Comparison of ENCODE assay signal across 8 cellular contexts in genomic region chr2:55280851-55281546, GRCh38. TPM values are rescaled to one million over a fixed set of nuclear protein-coding genes. Genes with fewer than 3 reads are reported as not detected.
DNase-seq lines count a peak whose midpoint lies in the region; ATAC-seq, FAIRE-seq and TF ChIP-seq lines count a peak whose summit lies in the region.
"Not testable (repeated sequence)": the region's sequence is repeated elsewhere in the genome, so short reads cannot be mapped to it uniquely, and the experiment has no call there.

No MANE protein-coding gene starts in this region.

- H2BK15ac ChIP-seq in H1 (ENCODE audit: low read length), result not testable (repeated sequence)

- H2AK5ac ChIP-seq in H1 (ENCODE audit: low read depth, low read length), result not testable (repeated sequence)

- not testable (repeated sequence) for H3K23me2 ChIP-seq in H1 (ENCODE audit: low read depth, low read length)

- POLR2A ChIA-PET in Caco-2 (lab: Charles Lee), result interaction anchor here (0.8 kb wide), 1 partner anchor 239 kb away, joined by 4 read pairs; the partner anchor contains the start of gene CFAP36
- POLR2A ChIA-PET in WTC11 (lab: Charles Lee), result not testable (repeated sequence)
- POLR2A ChIA-PET in H1 (lab: Charles Lee; ENCODE audit: partially characterized antibody), result interaction anchor here (0.6 to 2.0 kb wide), 9 partner anchors 11 to 336 kb away, joined by 3 to 8 read pairs (median 4); partner anchors contain the start of genes CLHC1, MTIF2 and RPS27A
- POLR2A ChIA-PET in HepG2 (lab: Yijun Ruan, JAX), result interaction anchor here (0.9 to 2.2 kb wide), 6 partner anchors 11 to 238 kb away, joined by 3 to 11 read pairs (median 7); partner anchors contain the start of genes CFAP36, MTIF2, RPS27A and RTN4

- not testable (repeated sequence) for H2BK5ac ChIP-seq in H1 (ENCODE audit: low read depth, low read length)

- peak overlapping the region; percentile 50 for H3K4me3 Mint-ChIP-seq in Caco-2 (ENCODE audit: unreplicated experiment)
- H3K4me3 Mint-ChIP-seq in WTC11, result peak overlapping the region; percentile 57
- peak overlapping the region; percentile 62 for H3K4me3 Mint-ChIP-seq in activated naive CD8-positive, alpha-beta T cell
- H3K4me3 Mint-ChIP-seq in progenitor cell of endocrine pancreas (ENCODE audit: low read depth), result peak overlapping the region; percentile 55
- peak overlapping the region; percentile 71 for H3K4me3 Mint-ChIP-seq in type B pancreatic cell

- not testable (repeated sequence) for H3K14ac ChIP-seq in H1 (ENCODE audit: insufficient read length)

- H4K20me1 ChIP-seq in Karpas-422 (ENCODE audit: insufficient read depth, low read depth, low read length); H1 (replicated peaks in 1 of 2; ENCODE audit: control insufficient read depth in 1 of 2, insufficient read depth in 2 of 2, low read length in 2 of 2); HepG2 (ENCODE audit: insufficient read depth, low read length): not testable (repeated sequence)

- H3K27ac ChIP-seq in Karpas-422 (ENCODE audit: low read length); HepG2 (ENCODE audit: extremely low read length, insufficient read depth, low read length): not testable (repeated sequence)
- peak overlapping the region; percentile 74; the same call in 1 of the 2 replicates for H3K27ac ChIP-seq in H1 (ENCODE audit: low read depth, low read length)

- peaks cover 12% of the 10 kb centered on the region for H3K79me2 ChIP-seq in Karpas-422 (ENCODE audit: low read length)
- H3K79me2 ChIP-seq in H1 (ENCODE audit: control insufficient read depth in 1 of 2, insufficient read depth in 2 of 2, low read length in 2 of 2); HepG2 (ENCODE audit: insufficient read depth, low read length): not testable (repeated sequence)

- TSS peak; percentile 81 for BruUV-seq in Caco-2 (replicated peaks; lab: Mats Ljungman, UMichigan)
- BruUV-seq in HepG2 (replicated peaks; lab: Mats Ljungman, UMichigan), result TSS peak; percentile 69

- not testable (repeated sequence) for H3K4me3 ChIP-seq in Caco-2 (ENCODE audit: low read depth, low read length); HepG2 (replicated peaks in 1 of 3; ENCODE audit: insufficient read depth in 1 of 3, low read depth in 2 of 3, low read length in 3 of 3)
- H3K4me3 ChIP-seq in Karpas-422 (ENCODE audit: low read length) (peak overlapping the region; percentile 94; the same call in 1 of the 2 replicates), H1 (ENCODE audit: extremely low read depth in 1 of 4, insufficient read depth in 2 of 4, low read depth in 3 of 4, low read length in 4 of 4) (peak overlapping the region in 1 of 4 experiments; percentile 70; a peak in 1 of 8 replicates)

- H2BK12ac ChIP-seq in H1 (ENCODE audit: low read depth, low read length), result not testable (repeated sequence)

- H3K4ac ChIP-seq in H1 (replicated peaks; ENCODE audit: insufficient read length, low read depth, low read length), result not testable (repeated sequence)

- H3K27me3 Mint-ChIP-seq in Caco-2 (ENCODE audit: insufficient read depth, unreplicated experiment); WTC11 (ENCODE audit: low read depth); activated naive CD8-positive, alpha-beta T cell; progenitor cell of endocrine pancreas: not testable (repeated sequence)
- H3K27me3 Mint-ChIP-seq in type B pancreatic cell, result peaks cover 24% of the 10 kb centered on the region

- intact Hi-C loops in Caco-2 (cut with micrococcal nuclease; ENCODE audit: unreplicated experiment), result loop anchor here (5.0 kb wide), 3 partner anchors 49 to 151 kb away; partner anchors contain the start of genes CCDC88A, CLHC1 and RPS27A
- intact Hi-C loops in HepG2 (cut with micrococcal nuclease; ENCODE audit: unreplicated experiment), result loop anchor here (5.0 to 10.0 kb wide), 2 partner anchors 136 to 234 kb away; partner anchors contain the start of genes CCDC88A and CFAP36

- CTCF ChIA-PET in Caco-2 (lab: Charles Lee); WTC11 (lab: Charles Lee); HepG2 (lab: Yijun Ruan, JAX; ENCODE audit: low intra/inter-chr PET ratio, low total read pairs): not testable (repeated sequence)
- CTCF ChIA-PET in H1 (lab: Charles Lee; ENCODE audit: partially characterized antibody), result interaction anchor here (1.4 kb wide), 1 partner anchor 113 kb away, joined by 3 read pairs; no protein-coding TSS in a partner anchor

- H2BK120ac ChIP-seq in H1 (replicated peaks; ENCODE audit: low read depth, low read length), result not testable (repeated sequence)

- H3K4me2 ChIP-seq in Karpas-422 (ENCODE audit: low read depth, low read length, poor library complexity, severe bottlenecking), result peak overlapping the region; percentile 98
- peak overlapping the region in 1 of 2 experiments; percentile 61; a peak in 2 of 4 replicates for H3K4me2 ChIP-seq in H1 (ENCODE audit: insufficient read depth in 1 of 2, low read depth in 2 of 2, low read length in 2 of 2)
- not testable (repeated sequence) for H3K4me2 ChIP-seq in HepG2 (ENCODE audit: low read depth, low read length)

- H4K91ac ChIP-seq in H1 (replicated peaks; ENCODE audit: insufficient read length, low read length), result not testable (repeated sequence)

- not testable (repeated sequence) for H3K79me1 ChIP-seq in H1 (ENCODE audit: low read depth, low read length)

- H3K18ac ChIP-seq in H1 (ENCODE audit: extremely low read depth, low read length), result not testable (repeated sequence)

- not testable (repeated sequence) for H3K9me2 ChIP-seq in Karpas-422 (replicated peaks; ENCODE audit: insufficient read depth, low read length)

- not testable (repeated sequence) for H2AFZ ChIP-seq in Karpas-422 (ENCODE audit: low read length); H1 (ENCODE audit: low read length); HepG2 (ENCODE audit: low read length)

- H4K5ac ChIP-seq in H1 (ENCODE audit: insufficient read length, low read depth, low read length), result not testable (repeated sequence)

- TF ChIP-seq EP300 in H1 (IDR thresholded peaks at IDR 0.05; ENCODE audit: borderline replicate concordance in 1 of 2, low read depth in 2 of 2, low read length in 2 of 2); HepG2 (IDR thresholded peaks at IDR 0.05; ENCODE audit: low read depth in 2 of 2, low read length in 2 of 2); HepG2 (CRISPR knock-in tag; IDR thresholded peaks at IDR 0.05; ENCODE audit: borderline replicate concordance): not testable (repeated sequence)

- DNase-seq in Caco-2; Karpas-422; WTC11 (ENCODE audit: low spot score); H1 (ENCODE audit: low read depth in 1 of 2, low spot score in 2 of 2); HepG2 (ENCODE audit: low spot score); progenitor cell of endocrine pancreas (ENCODE audit: low spot score, unreplicated experiment); type B pancreatic cell (ENCODE audit: extremely low spot score, unreplicated experiment): not testable (repeated sequence)

- peaks cover 12% of the 10 kb centered on the region for H3K36me3 Mint-ChIP-seq in Caco-2 (ENCODE audit: insufficient read depth, unreplicated experiment)
- H3K36me3 Mint-ChIP-seq in WTC11; activated naive CD8-positive, alpha-beta T cell; progenitor cell of endocrine pancreas (ENCODE audit: insufficient read depth); type B pancreatic cell: not testable (repeated sequence)

- TF ChIP-seq CTCF in Caco-2 (IDR thresholded peaks at IDR 0.05; ENCODE audit: insufficient read depth in 1 of 2, low read depth in 1 of 2, low read length in 1 of 2, severe bottlenecking in 1 of 2, unreplicated experiment in 1 of 2); WTC11 (IDR thresholded peaks at IDR 0.05); H1 (IDR thresholded peaks at IDR 0.05; ENCODE audit: control extremely low read depth in 1 of 3, insufficient read depth in 1 of 3, low read depth in 1 of 3, low read length in 3 of 3); HepG2 (CRISPR knock-in tag; IDR thresholded peaks at IDR 0.05); progenitor cell of endocrine pancreas (IDR thresholded peaks at IDR 0.05; ENCODE audit: unreplicated experiment); type B pancreatic cell (conservative IDR thresholded peaks at IDR 0.05): not testable (repeated sequence)

- FAIRE-seq in H1 (lab: Jason Lieb, UNC); HepG2 (lab: Jason Lieb, UNC): not testable (repeated sequence)

- H4K8ac ChIP-seq in H1 (ENCODE audit: extremely low read depth, insufficient read depth, low read length), result not testable (repeated sequence)

- H3K27ac Mint-ChIP-seq in Caco-2 (ENCODE audit: unreplicated experiment), result peak overlapping the region; percentile 90
- H3K27ac Mint-ChIP-seq in WTC11, result peak overlapping the region; percentile 98
- H3K27ac Mint-ChIP-seq in activated naive CD8-positive, alpha-beta T cell, result peak overlapping the region; percentile 80
- peak overlapping the region; percentile 71 for H3K27ac Mint-ChIP-seq in progenitor cell of endocrine pancreas
- H3K27ac Mint-ChIP-seq in type B pancreatic cell, result peak overlapping the region; percentile 50

- ATAC-seq in WTC11, HepG2: not testable (repeated sequence)

- not testable (repeated sequence) for H2BK20ac ChIP-seq in H1 (ENCODE audit: low read length)

- not testable (repeated sequence) for H3K23ac ChIP-seq in H1 (ENCODE audit: insufficient read length)

- in situ Hi-C loops in HepG2 (cut with HindIII; ENCODE audit: extremely low pct_ligation_motif_present, low pct_unique_long_range_greater_than_20kb), result not testable (repeated sequence)

- not testable (repeated sequence) for H3K9me3 ChIP-seq in Caco-2; Karpas-422 (ENCODE audit: low read length); H1 (ENCODE audit: insufficient read depth in 2 of 2, low read depth in 1 of 2, low read length in 1 of 2); HepG2 (ENCODE audit: low read length)

- H3K9ac ChIP-seq in Karpas-422 (ENCODE audit: low read length); H1 (replicated peaks in 1 of 4; ENCODE audit: extremely low read depth in 1 of 4, low read depth in 3 of 4, low read length in 3 of 4); HepG2 (ENCODE audit: insufficient read depth, low read depth, low read length): not testable (repeated sequence)

- not testable (repeated sequence) for H3K4me1 Mint-ChIP-seq in Caco-2 (ENCODE audit: low read depth, unreplicated experiment)
- H3K4me1 Mint-ChIP-seq in WTC11 (peaks cover 40% of the 10 kb centered on the region), progenitor cell of endocrine pancreas (ENCODE audit: low read depth) (peaks cover 22% of the 10 kb centered on the region), type B pancreatic cell (ENCODE audit: unreplicated experiment) (peaks cover 11% of the 10 kb centered on the region)
- H3K4me1 Mint-ChIP-seq in activated naive CD8-positive, alpha-beta T cell (ENCODE audit: low read depth), result peaks cover 27% of the 10 kb centered on the region

- H3K56ac ChIP-seq in H1 (replicated peaks; ENCODE audit: insufficient read length, low read depth, low read length), result not testable (repeated sequence)

- H3K36me3 ChIP-seq in Caco-2 (ENCODE audit: control insufficient read depth, insufficient read depth, low read length); Karpas-422 (ENCODE audit: insufficient read depth, low read length); H1 (ENCODE audit: control insufficient read depth in 2 of 4, insufficient read depth in 4 of 4, low read length in 3 of 4); HepG2 (replicated peaks in 1 of 2; ENCODE audit: control insufficient read depth in 1 of 2, insufficient read depth in 2 of 2, low read length in 2 of 2): not testable (repeated sequence)

- not testable (repeated sequence) for H3K9me3 Mint-ChIP-seq in Caco-2 (ENCODE audit: unreplicated experiment); WTC11; activated naive CD8-positive, alpha-beta T cell (ENCODE audit: low read depth); progenitor cell of endocrine pancreas (ENCODE audit: low read depth); type B pancreatic cell

- H3K27me3 ChIP-seq in Caco-2 (replicated peaks; ENCODE audit: control insufficient read depth, insufficient read depth, low read length); Karpas-422 (ENCODE audit: low read length); H1 (replicated peaks in 1 of 4; ENCODE audit: control insufficient read depth in 3 of 4, extremely low read depth in 1 of 4, insufficient read depth in 3 of 4, low read length in 3 of 4); HepG2 (ENCODE audit: control insufficient read depth in 1 of 2, insufficient read depth in 2 of 2, low read length in 2 of 2): not testable (repeated sequence)

- not testable (repeated sequence) for TF ChIP-seq RAD21 in H1 (IDR thresholded peaks at IDR 0.05 in 1 of 2, conservative IDR thresholded peaks at IDR 0.05 in 1 of 2; ENCODE audit: low read depth in 2 of 2, low read length in 2 of 2); HepG2 (CRISPR knock-in tag; IDR thresholded peaks at IDR 0.05)

- not testable (repeated sequence) for TF ChIP-seq POLR2A in H1 (IDR thresholded peaks at IDR 0.05; ENCODE audit: control extremely low read depth in 1 of 2, low read depth in 2 of 2, low read length in 2 of 2); HepG2 (IDR thresholded peaks at IDR 0.05; ENCODE audit: insufficient read depth in 1 of 2, low read depth in 2 of 2, low read length in 2 of 2)

- not testable (repeated sequence) for H3K4me1 ChIP-seq in Caco-2
- H3K4me1 ChIP-seq in Karpas-422 (ENCODE audit: low read length) (peaks cover 30% of the 10 kb centered on the region), H1 (replicated peaks in 1 of 4; ENCODE audit: control insufficient read depth in 3 of 4, insufficient read depth in 4 of 4, low read length in 3 of 4) (peaks cover 3 to 18% (median 5%) of the 10 kb centered on the region in 4 experiments; a peak in 5 of 7 replicates), HepG2 (ENCODE audit: insufficient read depth, low read length) (peaks cover 76% of the 10 kb centered on the region)

- WGBS in H1 (ENCODE audit: extremely low coverage in 1 of 2, insufficient coverage in 1 of 2, insufficient read length in 1 of 2, insufficient replicate concordance in 2 of 2, low coverage in 1 of 2, low lambda C conversion rate in 2 of 2, missing lambda C conversion rate in 1 of 2), 2 experiments, result 82% methylated on average over 5 of the region's 5 CpGs; no CpG with 5 or more reads in 1 of the 2 experiments
- WGBS in HepG2 (ENCODE audit: low lambda C conversion rate), result 94% methylated on average over 5 of the region's 5 CpGs

RNA-seq across cellular contexts. Expression of gene MTIF2, which starts 12.0 kb away (rescaled TPM):
- total RNA-seq in Caco-2 (2022), result 37.6 and 42.7 TPM in 2 replicates
- 34.7 and 43.2 TPM in 2 replicates for total RNA-seq in Karpas-422 (2014; rRNA removed; shearing (Covaris generic); ENCODE audit: low replicate concordance)
- 38.9 to 43.9 TPM (median 39.8 TPM) in 3 replicates for total RNA-seq in WTC11 (2021)
- 34.5 and 36.0 TPM in 2 replicates for total RNA-seq in H1 (2021; fragmentation: NEBNext Ultra II Directional; extraction: Animal tissue kit (Norgen Biotek cat#: 25700))
- polyA plus RNA-seq in H1 (2011; rRNA removed), result 8.2 and 11.0 TPM in 2 replicates
- polyA plus RNA-seq in H1 (2011; cell fraction: cytosol; rRNA removed), result 21.2 TPM
- polyA plus RNA-seq in H1 (2011; cell fraction: nucleus; rRNA removed), result 18.5 TPM
- polyA plus RNA-seq in H1 (2012, experiment 1 of 2), result 26.8 to 36.8 TPM (median 28.2 TPM) in 4 replicates
- polyA plus RNA-seq in H1 (2012, experiment 2 of 2), result 2.2 TPM
- 30.4 TPM for polyA plus RNA-seq in H1 (2013, experiment 1 of 2)
- polyA plus RNA-seq in H1 (2013, experiment 2 of 2), result 32.9 TPM
- 33.2 and 43.0 TPM in 2 replicates for polyA minus RNA-seq in H1 (2011; rRNA and poly(A)+ RNA removed)
- 17.9 TPM for polyA minus RNA-seq in H1 (2011; cell fraction: cytosol; rRNA and poly(A)+ RNA removed)
- polyA minus RNA-seq in H1 (2011; cell fraction: nucleus; rRNA and poly(A)+ RNA removed), result 46.1 TPM
- 92.1 and 118 TPM in 2 replicates for total RNA-seq in HepG2 (2016; rRNA removed; fragmentation: Illumina TruSeq; extraction: Trizol)
- total RNA-seq in HepG2 (2016; cell fraction: cytosol; rRNA removed; fragmentation: Illumina TruSeq; extraction: Trizol; ENCODE audit: low read depth), result 21.8 and 23.5 TPM in 2 replicates
- 93.6 and 122 TPM in 2 replicates for total RNA-seq in HepG2 (2016; cell fraction: insoluble cytoplasmic fraction; rRNA removed; fragmentation: Illumina TruSeq; extraction: Trizol)
- total RNA-seq in HepG2 (2016; cell fraction: membrane; rRNA removed; fragmentation: Illumina TruSeq; extraction: Trizol), result 55.0 and 56.5 TPM in 2 replicates
- 60.4 and 62.8 TPM in 2 replicates for total RNA-seq in HepG2 (2016; cell fraction: nucleus; rRNA removed; fragmentation: Illumina TruSeq; extraction: Trizol)
- 24.3 and 32.1 TPM in 2 replicates for polyA plus RNA-seq in HepG2 (2011; rRNA removed)
- polyA plus RNA-seq in HepG2 (2011; cell fraction: cytosol; rRNA removed), result 16.5 and 20.9 TPM in 2 replicates
- 32.9 and 33.4 TPM in 2 replicates for polyA plus RNA-seq in HepG2 (2011; cell fraction: nucleus; rRNA removed)
- 37.6 and 54.9 TPM in 2 replicates for polyA plus RNA-seq in HepG2 (2012)
- 9.6 TPM in 2 replicates for polyA plus RNA-seq in HepG2 (2016; cell fraction: cytosol; fragmentation: Illumina TruSeq; extraction: Trizol; ENCODE audit: low read depth)
- polyA plus RNA-seq in HepG2 (2016; cell fraction: insoluble cytoplasmic fraction; fragmentation: Illumina TruSeq; extraction: Trizol; ENCODE audit: low read depth), result 93.7 and 99.1 TPM in 2 replicates
- 24.8 and 29.0 TPM in 2 replicates for polyA plus RNA-seq in HepG2 (2016; cell fraction: membrane; fragmentation: Illumina TruSeq; extraction: Trizol; ENCODE audit: low read depth)
- polyA plus RNA-seq in HepG2 (2016; cell fraction: nucleus; fragmentation: Illumina TruSeq; extraction: Trizol; ENCODE audit: insufficient read depth, low read depth), result 77.0 and 78.6 TPM in 2 replicates
- 39.6 and 42.1 TPM in 2 replicates for polyA minus RNA-seq in HepG2 (2011; rRNA and poly(A)+ RNA removed; ENCODE audit: low replicate concordance)
- polyA minus RNA-seq in HepG2 (2011; cell fraction: cytosol; rRNA and poly(A)+ RNA removed), result 26.6 and 34.5 TPM in 2 replicates
- 75.2 and 79.7 TPM in 2 replicates for polyA minus RNA-seq in HepG2 (2011; cell fraction: nucleus; rRNA and poly(A)+ RNA removed)
- total RNA-seq in progenitor cell of endocrine pancreas, result 22.7 and 24.5 TPM in 2 replicates
- total RNA-seq in type B pancreatic cell (ENCODE audit: low replicate concordance), result 32.5 and 33.2 TPM in 2 replicates

RNA-seq across cellular contexts. Expression of gene RPS27A, which starts 48.5 kb away (rescaled TPM):
- total RNA-seq in Caco-2 (2022), result 1,305 and 1,418 TPM in 2 replicates
- 1,457 and 2,669 TPM in 2 replicates for total RNA-seq in Karpas-422 (2014; rRNA removed; shearing (Covaris generic); ENCODE audit: low replicate concordance)
- 1,384 to 1,430 TPM (median 1,424 TPM) in 3 replicates for total RNA-seq in WTC11 (2021)
- 1,427 and 1,431 TPM in 2 replicates for total RNA-seq in H1 (2021; fragmentation: NEBNext Ultra II Directional; extraction: Animal tissue kit (Norgen Biotek cat#: 25700))
- polyA plus RNA-seq in H1 (2011; rRNA removed), result 908 and 1,682 TPM in 2 replicates
- polyA plus RNA-seq in H1 (2011; cell fraction: cytosol; rRNA removed), result 2,269 TPM
- polyA plus RNA-seq in H1 (2011; cell fraction: nucleus; rRNA removed), result 399 TPM
- 2,493 to 4,042 TPM (median 2,787 TPM) in 4 replicates for polyA plus RNA-seq in H1 (2012, experiment 1 of 2)
- 1,587 TPM for polyA plus RNA-seq in H1 (2012, experiment 2 of 2)
- 2,465 TPM for polyA plus RNA-seq in H1 (2013, experiment 1 of 2)
- 2,434 TPM for polyA plus RNA-seq in H1 (2013, experiment 2 of 2)
- polyA minus RNA-seq in H1 (2011; rRNA and poly(A)+ RNA removed), result 305 and 345 TPM in 2 replicates
- 540 TPM for polyA minus RNA-seq in H1 (2011; cell fraction: cytosol; rRNA and poly(A)+ RNA removed)
- polyA minus RNA-seq in H1 (2011; cell fraction: nucleus; rRNA and poly(A)+ RNA removed), result 375 TPM
- total RNA-seq in HepG2 (2016; rRNA removed; fragmentation: Illumina TruSeq; extraction: Trizol), result 2,779 and 3,447 TPM in 2 replicates
- 3,724 and 4,228 TPM in 2 replicates for total RNA-seq in HepG2 (2016; cell fraction: cytosol; rRNA removed; fragmentation: Illumina TruSeq; extraction: Trizol; ENCODE audit: low read depth)
- 2,787 and 3,487 TPM in 2 replicates for total RNA-seq in HepG2 (2016; cell fraction: insoluble cytoplasmic fraction; rRNA removed; fragmentation: Illumina TruSeq; extraction: Trizol)
- 5,337 and 5,584 TPM in 2 replicates for total RNA-seq in HepG2 (2016; cell fraction: membrane; rRNA removed; fragmentation: Illumina TruSeq; extraction: Trizol)
- 970 and 1,023 TPM in 2 replicates for total RNA-seq in HepG2 (2016; cell fraction: nucleus; rRNA removed; fragmentation: Illumina TruSeq; extraction: Trizol)
- polyA plus RNA-seq in HepG2 (2011; rRNA removed), result 2,422 and 3,269 TPM in 2 replicates
- polyA plus RNA-seq in HepG2 (2011; cell fraction: cytosol; rRNA removed), result 2,304 and 3,147 TPM in 2 replicates
- polyA plus RNA-seq in HepG2 (2011; cell fraction: nucleus; rRNA removed), result 359 and 512 TPM in 2 replicates
- polyA plus RNA-seq in HepG2 (2012), result 3,631 and 4,280 TPM in 2 replicates
- 4,950 and 4,974 TPM in 2 replicates for polyA plus RNA-seq in HepG2 (2016; cell fraction: cytosol; fragmentation: Illumina TruSeq; extraction: Trizol; ENCODE audit: low read depth)
- 3,258 and 3,662 TPM in 2 replicates for polyA plus RNA-seq in HepG2 (2016; cell fraction: insoluble cytoplasmic fraction; fragmentation: Illumina TruSeq; extraction: Trizol; ENCODE audit: low read depth)
- polyA plus RNA-seq in HepG2 (2016; cell fraction: membrane; fragmentation: Illumina TruSeq; extraction: Trizol; ENCODE audit: low read depth), result 5,339 and 5,592 TPM in 2 replicates
- 1,724 and 1,834 TPM in 2 replicates for polyA plus RNA-seq in HepG2 (2016; cell fraction: nucleus; fragmentation: Illumina TruSeq; extraction: Trizol; ENCODE audit: insufficient read depth, low read depth)
- polyA minus RNA-seq in HepG2 (2011; rRNA and poly(A)+ RNA removed; ENCODE audit: low replicate concordance), result 125 and 308 TPM in 2 replicates
- 415 and 421 TPM in 2 replicates for polyA minus RNA-seq in HepG2 (2011; cell fraction: cytosol; rRNA and poly(A)+ RNA removed)
- polyA minus RNA-seq in HepG2 (2011; cell fraction: nucleus; rRNA and poly(A)+ RNA removed), result 265 and 307 TPM in 2 replicates
- total RNA-seq in progenitor cell of endocrine pancreas, result 807 and 898 TPM in 2 replicates
- total RNA-seq in type B pancreatic cell (ENCODE audit: low replicate concordance), result 951 and 977 TPM in 2 replicates

RNA-seq across cellular contexts. Expression of gene CLHC1, which starts 48.9 kb away (rescaled TPM):
- 12.6 and 13.4 TPM in 2 replicates for total RNA-seq in Caco-2 (2022)
- total RNA-seq in Karpas-422 (2014; rRNA removed; shearing (Covaris generic); ENCODE audit: low replicate concordance), result 12.1 and 17.9 TPM in 2 replicates
- total RNA-seq in WTC11 (2021), result 6.9 to 7.5 TPM (median 7.2 TPM) in 3 replicates
- 7.2 and 10.8 TPM in 2 replicates for total RNA-seq in H1 (2021; fragmentation: NEBNext Ultra II Directional; extraction: Animal tissue kit (Norgen Biotek cat#: 25700))
- 2.3 and 2.6 TPM in 2 replicates for polyA plus RNA-seq in H1 (2011; rRNA removed)
- 4.0 TPM for polyA plus RNA-seq in H1 (2011; cell fraction: cytosol; rRNA removed)
- polyA plus RNA-seq in H1 (2011; cell fraction: nucleus; rRNA removed), result 3.5 TPM
- 2.5 to 5.1 TPM (median 4.6 TPM) in 4 replicates for polyA plus RNA-seq in H1 (2012, experiment 1 of 2)
- polyA plus RNA-seq in H1 (2012, experiment 2 of 2), result 1.2 TPM
- polyA plus RNA-seq in H1 (2013, experiment 1 of 2), result 5.7 TPM
- polyA plus RNA-seq in H1 (2013, experiment 2 of 2), result 5.9 TPM
- 3.7 and 7.6 TPM in 2 replicates for polyA minus RNA-seq in H1 (2011; rRNA and poly(A)+ RNA removed)
- polyA minus RNA-seq in H1 (2011; cell fraction: cytosol; rRNA and poly(A)+ RNA removed), result 1.8 TPM
- polyA minus RNA-seq in H1 (2011; cell fraction: nucleus; rRNA and poly(A)+ RNA removed), result 8.0 TPM
- total RNA-seq in HepG2 (2016; rRNA removed; fragmentation: Illumina TruSeq; extraction: Trizol), result 12.1 and 12.6 TPM in 2 replicates
- 11.8 and 17.4 TPM in 2 replicates for total RNA-seq in HepG2 (2016; cell fraction: cytosol; rRNA removed; fragmentation: Illumina TruSeq; extraction: Trizol; ENCODE audit: low read depth)
- 5.5 and 11.3 TPM in 2 replicates for total RNA-seq in HepG2 (2016; cell fraction: insoluble cytoplasmic fraction; rRNA removed; fragmentation: Illumina TruSeq; extraction: Trizol)
- 9.1 and 10.3 TPM in 2 replicates for total RNA-seq in HepG2 (2016; cell fraction: membrane; rRNA removed; fragmentation: Illumina TruSeq; extraction: Trizol)
- 30.1 and 37.8 TPM in 2 replicates for total RNA-seq in HepG2 (2016; cell fraction: nucleus; rRNA removed; fragmentation: Illumina TruSeq; extraction: Trizol)
- 8.3 and 9.8 TPM in 2 replicates for polyA plus RNA-seq in HepG2 (2011; rRNA removed)
- 3.0 and 3.5 TPM in 2 replicates for polyA plus RNA-seq in HepG2 (2011; cell fraction: cytosol; rRNA removed)
- polyA plus RNA-seq in HepG2 (2011; cell fraction: nucleus; rRNA removed), result 13.4 and 18.3 TPM in 2 replicates
- polyA plus RNA-seq in HepG2 (2012), result 6.2 and 11.1 TPM in 2 replicates
- polyA plus RNA-seq in HepG2 (2016; cell fraction: cytosol; fragmentation: Illumina TruSeq; extraction: Trizol; ENCODE audit: low read depth), result 0.94 and 3.3 TPM in 2 replicates
- polyA plus RNA-seq in HepG2 (2016; cell fraction: insoluble cytoplasmic fraction; fragmentation: Illumina TruSeq; extraction: Trizol; ENCODE audit: low read depth), result 5.6 and 6.0 TPM in 2 replicates
- 1.7 and 2.3 TPM in 2 replicates for polyA plus RNA-seq in HepG2 (2016; cell fraction: membrane; fragmentation: Illumina TruSeq; extraction: Trizol; ENCODE audit: low read depth)
- polyA plus RNA-seq in HepG2 (2016; cell fraction: nucleus; fragmentation: Illumina TruSeq; extraction: Trizol; ENCODE audit: insufficient read depth, low read depth), result 30.8 and 41.3 TPM in 2 replicates
- 8.9 and 12.5 TPM in 2 replicates for polyA minus RNA-seq in HepG2 (2011; rRNA and poly(A)+ RNA removed; ENCODE audit: low replicate concordance)
- polyA minus RNA-seq in HepG2 (2011; cell fraction: cytosol; rRNA and poly(A)+ RNA removed), result 3.3 and 4.6 TPM in 2 replicates
- polyA minus RNA-seq in HepG2 (2011; cell fraction: nucleus; rRNA and poly(A)+ RNA removed), result 49.1 and 55.3 TPM in 2 replicates
- total RNA-seq in progenitor cell of endocrine pancreas, result 33.8 and 43.9 TPM in 2 replicates
- 13.9 and 25.0 TPM in 2 replicates for total RNA-seq in type B pancreatic cell (ENCODE audit: low replicate concordance)
